8 cellular contexts compared by ENCODE assay signal in the genomic region with DNA sequence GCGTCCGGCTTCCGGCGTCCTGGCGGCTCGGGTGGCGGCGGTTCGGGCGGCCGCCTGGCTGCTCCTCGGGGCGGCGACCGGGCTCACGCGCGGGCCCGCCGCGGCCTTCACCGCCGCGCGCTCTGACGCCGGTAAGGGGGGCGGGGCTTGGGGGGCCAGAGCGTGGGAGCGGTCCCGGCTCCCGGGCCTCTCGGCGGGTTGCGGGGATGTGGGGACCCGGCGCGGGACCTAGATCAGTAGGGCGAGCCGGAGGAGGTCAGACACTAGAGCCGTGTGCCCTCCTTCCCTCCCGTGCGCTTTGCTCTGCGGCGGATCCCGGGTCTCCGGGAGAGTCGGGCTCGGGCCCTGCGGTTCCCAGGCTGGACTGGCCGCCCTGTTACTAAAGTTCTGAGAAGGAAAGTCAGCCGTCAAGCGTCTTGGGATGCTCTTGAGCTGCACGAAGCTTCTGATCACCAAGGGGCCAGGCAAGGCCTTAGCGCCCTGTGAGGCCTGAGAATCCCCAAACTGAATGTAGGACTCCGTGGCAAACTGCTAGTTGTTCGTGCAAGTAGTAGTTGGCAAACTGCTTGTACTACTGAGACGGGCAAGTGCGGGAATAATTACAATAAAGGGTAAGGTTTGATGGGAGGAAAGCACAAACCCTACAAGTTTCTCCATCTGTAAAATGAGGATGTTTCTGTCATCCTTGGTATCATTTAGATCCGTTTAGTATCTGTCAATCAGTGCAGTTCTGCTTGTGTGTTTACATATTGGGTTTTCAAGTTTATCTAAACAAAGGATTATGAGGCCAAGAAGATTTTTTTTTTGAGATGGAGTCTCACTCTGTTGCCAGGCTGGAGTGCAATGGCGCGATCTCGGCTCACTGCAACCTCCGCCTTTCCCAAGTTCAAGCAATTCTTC. TPM values are rescaled to one million over a fixed set of nuclear protein-coding genes. Genes with fewer than 3 reads are reported as not detected.
DNase-seq lines count a peak whose midpoint lies in the region; ATAC-seq and TF ChIP-seq lines count a peak whose summit lies in the region.

No MANE protein-coding gene starts in this region.

- peaks cover 4% of the 10 kb centered on the region; the same call in 1 of the 2 replicates for H3F3A ChIP-seq in SU-DHL-6 (ENCODE audit: insufficient read depth)

- H2AFZ ChIP-seq in SU-DHL-6 (ENCODE audit: low read depth, low read length, severe bottlenecking), result peak overlapping the region; percentile 88

- H3K27ac ChIP-seq in BLaER1 treated with 17β-estradiol and CSF1 and Interleukin-3, amounts not matched to agents 10 nM and 100 nM, result peak overlapping the region; percentile 69 to 92 (median 87); a peak in 21 of 22 replicates
- peak overlapping the region; percentile 33 for H3K27ac ChIP-seq in SU-DHL-6 (ENCODE audit: low read depth, low read length)
- peak overlapping the region; percentile 84 to 91 (median 87) for H3K27ac ChIP-seq in body of pancreas
- peak overlapping the region; percentile 90 to 97 (median 94) for H3K27ac ChIP-seq in spleen

- TF ChIP-seq CTCF in SU-DHL-6 (IDR thresholded peaks at IDR 0.05; ENCODE audit: insufficient read depth, low read length, poor library complexity, severe bottlenecking), result no peak
- peak in 1 of 7 experiments; percentile 37 for TF ChIP-seq CTCF in body of pancreas (IDR thresholded peaks at IDR 0.05)
- TF ChIP-seq CTCF in spleen (IDR thresholded peaks at IDR 0.05 in 8 of 11, conservative IDR thresholded peaks at IDR 0.05 in 3 of 11), result peak in 2 of 11 experiments; percentile 4 to 28

- H3K4me1 ChIP-seq in BLaER1 treated with 17β-estradiol and CSF1 and Interleukin-3, amounts not matched to agents 10 nM and 100 nM, result peaks cover 21 to 51% (median 27%) of the 10 kb centered on the region in 10 experiments
- H3K4me1 ChIP-seq in body of pancreas, result peaks cover 17% of the 10 kb centered on the region
- H3K4me1 ChIP-seq in spleen, result peaks cover 4 to 41% (median 23%) of the 10 kb centered on the region in 6 donors

- H3K9me3 ChIP-seq in BLaER1 treated with 17β-estradiol and CSF1 and Interleukin-3, amounts not matched to agents 10 nM and 100 nM (replicated peaks in 1 of 11), result no peaks in the 10 kb centered on the region
- no peaks in the 10 kb centered on the region for H3K9me3 ChIP-seq in SU-DHL-6 (ENCODE audit: insufficient read depth, low read length)
- H3K9me3 ChIP-seq in body of pancreas, result no peaks in the 10 kb centered on the region
- no peaks in the 10 kb centered on the region for H3K9me3 ChIP-seq in spleen

- H3K4me2 ChIP-seq in BLaER1 treated with 17β-estradiol and CSF1 and Interleukin-3, amounts not matched to agents 10 nM and 100 nM, result peak overlapping the region; percentile 73 to 95 (median 85)
- H3K4me2 ChIP-seq in SU-DHL-6 (ENCODE audit: low read depth, low read length, poor library complexity, severe bottlenecking), result peak overlapping the region; percentile 59

- H4K20me1 ChIP-seq in BLaER1 treated with 17β-estradiol and CSF1 and Interleukin-3, amounts not matched to agents 10 nM and 100 nM, result peaks cover 0 to 7% (median 0%) of the 10 kb centered on the region in 11 experiments; a peak in 2 of 22 replicates
- no peaks in the 10 kb centered on the region for H4K20me1 ChIP-seq in SU-DHL-6 (ENCODE audit: low read depth, low read length)

- intact Hi-C loops in body of pancreas (cut with DNase I) (no loop called here), spleen (cut with DNase I; ENCODE audit: low total_unique reads) (no loop called here)

- TF ChIP-seq POLR2A in body of pancreas (IDR thresholded peaks at IDR 0.05), result no peak
- no peak for TF ChIP-seq POLR2A in spleen (IDR thresholded peaks at IDR 0.05)

- H3K27me3 ChIP-seq in BLaER1 treated with 17β-estradiol and CSF1 and Interleukin-3, amounts not matched to agents 10 nM and 100 nM, result no peaks in the 10 kb centered on the region
- H3K27me3 ChIP-seq in SU-DHL-6 (ENCODE audit: low read length) (no peaks in the 10 kb centered on the region), body of pancreas (no peaks in the 10 kb centered on the region), spleen (replicated peaks in 1 of 7) (no peaks in the 10 kb centered on the region)

- peak; percentile 66 to 76 (median 72) for DNase-seq in body of pancreas
- peak; percentile 61 for DNase-seq in iris pigment epithelial cell (ENCODE audit: low read depth)
- DNase-seq in spleen, result no peak
- no peak for DNase-seq in NCI-H446 treated with DMSO at 0.1 percent for 48 hours (lab: John Stamatoyannopoulos, UW)

- peak overlapping the region; percentile 83 to 94 (median 89) for H3K9ac ChIP-seq in BLaER1 treated with 17β-estradiol and CSF1 and Interleukin-3, amounts not matched to agents 10 nM and 100 nM
- peak overlapping the region; percentile 94 for H3K9ac ChIP-seq in SU-DHL-6 (ENCODE audit: low read length)

- H3K9me2 ChIP-seq in SU-DHL-6 (replicated peaks; ENCODE audit: insufficient read depth, low read length), result no peaks in the 10 kb centered on the region

- ATAC-seq in GM19328 (IDR thresholded peaks at IDR 0.05; ENCODE audit: unreplicated experiment), result peak; percentile 58
- peak; percentile 35 for ATAC-seq in HG03460 (IDR thresholded peaks at IDR 0.05; ENCODE audit: unreplicated experiment)
- peak; percentile 84 for ATAC-seq in body of pancreas

- no peaks in the 10 kb centered on the region; the same call in 1 of the 2 replicates for H3K79me2 ChIP-seq in SU-DHL-6 (ENCODE audit: insufficient read depth, low read length)

- H3K4me3 ChIP-seq in BLaER1 treated with 17β-estradiol and CSF1 and Interleukin-3, amounts not matched to agents 10 nM and 100 nM, result peak overlapping the region; percentile 79 to 92 (median 82)
- H3K4me3 ChIP-seq in SU-DHL-6 (ENCODE audit: insufficient read depth, low read length, poor library complexity, severe bottlenecking) (peak overlapping the region; percentile 63), body of pancreas (peak overlapping the region; percentile 41 to 60), spleen (peak overlapping the region; percentile 75 to 96 (median 92))

- 6 to 19% methylated on average over 16 to 39 of the region's 64 CpGs for WGBS in body of pancreas, 2 donors
- 6 to 14% (median 8%) methylated on average over 26 to 64 of the region's 64 CpGs for WGBS in spleen, 5 donors

- H3K36me3 ChIP-seq in BLaER1 treated with 17β-estradiol and CSF1 and Interleukin-3, amounts not matched to agents 10 nM and 100 nM, result peaks cover under 1 to 16% (median 5%) of the 10 kb centered on the region in 11 experiments; a peak in 11 of 22 replicates
- H3K36me3 ChIP-seq in SU-DHL-6 (ENCODE audit: low read length) (no peaks in the 10 kb centered on the region), body of pancreas (replicated peaks in 1 of 2; ENCODE audit: insufficient read depth in 1 of 2, low read depth in 2 of 2) (no peaks in the 10 kb centered on the region), spleen (no peaks in the 10 kb centered on the region)

RNA-seq across cellular contexts. Expression of a gene that starts 0.6 kb away (rescaled TPM):
- total RNA-seq in body of pancreas (10 to 100 TPM; 16.6 to 41.5 TPM), spleen (10 to 100 TPM; 14.1 to 29.2 (median 17.8) TPM)
- polyA plus RNA-seq in spleen, result 1 to 10 TPM; 4.5 to 6.7 (median 5.3) TPM

RNA-seq across cellular contexts. Expression of a gene that starts 0.7 kb away (rescaled TPM):
- total RNA-seq in body of pancreas, result under 1 TPM in 1 of 2 donors, not detected in 1; 0.78 TPM
- total RNA-seq in spleen, result 1 to 10 TPM; 2.3 to 6.4 (median 3.4) TPM
- polyA plus RNA-seq in spleen, result 1 to 10 TPM in 2 of 3 donors, under 1 TPM in 1; 0.68 to 2.9 (median 1.2) TPM

RNA-seq across cellular contexts. Expression of a gene that starts 26.9 kb away (rescaled TPM):
- total RNA-seq in body of pancreas (10 to 100 TPM; 27.5 to 28.3 TPM), spleen (100 to 1,000 TPM in 5 of 7 donors, 10 to 100 TPM in 2; 95.1 to 113 (median 108) TPM)
- polyA plus RNA-seq in spleen, result 10 to 100 TPM; 21.2 to 34.9 (median 25.1) TPM

Comparison
In these comparisons a context has a peak if more than half of its experiments do, and no peak if none do; other contexts are left out.
1. H3K27ac ChIP-seq: peak in every context shown above with its lines; median percentile 94 in spleen; 87 in BLaER1 treated with 17β-estradiol and CSF1 and Interleukin-3, amounts not matched to agents 10 nM and 100 nM; 87 in body of pancreas; 33 in SU-DHL-6.
2. DNase-seq: peak in body of pancreas (4 of 4) and iris pigment epithelial cell (single experiment); none in spleen (single experiment) and NCI-H446 treated with DMSO at 0.1 percent for 48 hours (single experiment).
3. Peak in every context shown above with its lines, with median percentiles within 50 percentile points of each other: H3K4me3 ChIP-seq and ATAC-seq.